In the genomic region with DNA sequence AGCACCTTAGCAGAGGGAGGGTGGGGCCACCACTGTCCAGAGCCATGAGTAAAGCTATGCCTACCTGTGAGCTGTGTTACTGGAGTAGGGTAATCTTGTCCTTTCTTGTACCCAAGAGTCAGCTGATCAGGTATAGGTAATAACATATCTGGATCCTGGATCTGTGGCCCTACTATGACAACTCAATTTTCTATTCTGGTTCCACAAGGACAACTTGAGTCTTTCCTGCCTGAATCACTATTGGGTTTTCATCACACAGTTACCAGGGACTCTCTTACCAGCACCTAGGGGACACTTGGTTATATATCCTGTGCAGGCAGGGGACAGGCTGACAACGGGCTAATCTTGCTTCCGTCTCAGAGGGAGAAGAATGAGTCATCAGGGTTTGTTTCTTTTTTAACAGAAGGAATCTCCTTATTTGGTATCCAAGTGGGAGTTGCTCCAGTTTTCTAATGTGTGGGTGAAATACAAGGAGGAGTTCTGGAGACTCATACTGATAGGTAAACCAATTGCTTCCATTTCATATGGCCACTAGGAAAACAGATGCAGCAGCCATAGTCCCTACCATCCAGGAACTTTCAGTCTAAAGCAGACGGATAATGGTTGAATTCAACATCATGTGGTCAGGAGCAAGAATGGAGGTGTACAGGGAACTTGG, we compare ENCODE assay signal across 8 cellular contexts. TPM values are rescaled to one million over a fixed set of nuclear protein-coding genes. Genes with fewer than 3 reads are reported as not detected.
A peak's percentile ranks its signal among the peaks of the same experiment; 100 is the strongest.
DNase-seq lines count a peak whose midpoint lies in the region; TF ChIP-seq lines count a peak whose summit lies in the region.

No MANE protein-coding gene starts in this region.

- H3K4me1 ChIP-seq in CD8-positive, alpha-beta memory T cell (ENCODE audit: insufficient read depth, low read length): peaks cover 69% of the 10 kb centered on the region

- CTCF ChIA-PET in CD8-positive, alpha-beta memory T cell (lab: Charles Lee): interaction anchor here (2.3 kb wide), 1 partner anchor 12 kb away, joined by 11 read pairs; no protein-coding TSS in a partner anchor

- POLR2A ChIA-PET in CD8-positive, alpha-beta memory T cell (lab: Charles Lee): interaction anchor here (0.6 kb wide), 1 partner anchor 11 kb away, joined by 3 read pairs; no protein-coding TSS in a partner anchor

- peak overlapping the region in 6 of 7 donors; percentile 9 to 72 (median 56) for H3K4me3 Mint-ChIP-seq in CD8-positive, alpha-beta memory T cell
- H3K4me3 Mint-ChIP-seq in chondrocyte (ENCODE audit: unreplicated experiment): no peak overlapping the region

- peak overlapping the region; percentile 49 for H3K27ac ChIP-seq in CD8-positive, alpha-beta memory T cell (ENCODE audit: low read depth, low read length)

- H3K4me3 ChIP-seq in CD8-positive, alpha-beta memory T cell (ENCODE audit: low read length): no peak overlapping the region
- no peak overlapping the region for H3K4me3 ChIP-seq in H7 (ENCODE audit: insufficient read depth, low read depth, low read length)

- peak overlapping the region; percentile 77 to 97 (median 89) for H3K27ac Mint-ChIP-seq in CD8-positive, alpha-beta memory T cell
- H3K27ac Mint-ChIP-seq in chondrocyte (ENCODE audit: unreplicated experiment): peak overlapping the region; percentile 24

- H3K36me3 Mint-ChIP-seq in CD8-positive, alpha-beta memory T cell: peaks cover 0 to 77% (median 18%) of the 10 kb centered on the region in 3 donors
- peaks cover 9% of the 10 kb centered on the region for H3K36me3 Mint-ChIP-seq in chondrocyte (ENCODE audit: low read depth)

- peak; percentile 21 for TF ChIP-seq CTCF in chondrocyte (IDR thresholded peaks at IDR 0.05)

- peaks cover 11% of the 10 kb centered on the region for H3K36me3 ChIP-seq in CD8-positive, alpha-beta memory T cell (ENCODE audit: insufficient read depth, low read length)
- H3K36me3 ChIP-seq in H7 (replicated peaks; ENCODE audit: control insufficient read depth, insufficient read depth, low read length): peaks cover 3% of the 10 kb centered on the region

- H3K9me3 Mint-ChIP-seq in CD8-positive, alpha-beta memory T cell: no peaks in the 10 kb centered on the region
- H3K9me3 Mint-ChIP-seq in chondrocyte (ENCODE audit: low read depth): no peaks in the 10 kb centered on the region

- H3K4me1 Mint-ChIP-seq in CD8-positive, alpha-beta memory T cell: peaks cover 85 to 99% (median 97%) of the 10 kb centered on the region in 3 donors
- H3K4me1 Mint-ChIP-seq in chondrocyte (ENCODE audit: low read depth): peaks cover 39% of the 10 kb centered on the region

- peak in 3 of 5 donors; percentile 11 to 59 (median 32) for DNase-seq in CD8-positive, alpha-beta memory T cell
- DNase-seq in HCEC 1CT (peak; percentile 75), RKO (ENCODE audit: low spot score) (peak; percentile 91), chondrocyte (ENCODE audit: low spot score) (no peak), middle frontal gyrus (ENCODE audit: extremely low spot score, low spot score) (peak; percentile 28), H7 (no peak), foreskin melanocyte (no peak), NCI-H1417 (lab: John Stamatoyannopoulos, UW) (no peak)

- H3K9me3 ChIP-seq in CD8-positive, alpha-beta memory T cell (ENCODE audit: low read length): no peaks in the 10 kb centered on the region

- H3K27me3 Mint-ChIP-seq in CD8-positive, alpha-beta memory T cell: no peaks in the 10 kb centered on the region
- H3K27me3 Mint-ChIP-seq in chondrocyte (ENCODE audit: low read depth): no peaks in the 10 kb centered on the region

- H3K27me3 ChIP-seq in CD8-positive, alpha-beta memory T cell (ENCODE audit: insufficient read depth, low read length, poor library complexity, severe bottlenecking): no peaks in the 10 kb centered on the region
- H3K27me3 ChIP-seq in H7 (ENCODE audit: control insufficient read depth, insufficient read depth, low read length): no peaks in the 10 kb centered on the region

RNA-seq across cellular contexts. Expression of gene ZNF267, which starts 6.8 kb away (rescaled TPM):
- 10 to 100 TPM; 89.0 to 89.7 TPM for total RNA-seq in CD8-positive, alpha-beta memory T cell
- polyA plus RNA-seq in CD8-positive, alpha-beta memory T cell: 15.5 TPM
- 5.0 to 7.6 TPM (median 5.6 TPM) in 3 replicates for total RNA-seq in chondrocyte
- 3.2 and 7.1 TPM in 2 replicates for total RNA-seq in H7 (2014; rRNA removed; shearing (Covaris generic))

Comparison
In these comparisons a context has a peak if more than half of its experiments do, and no peak if none do; other contexts are left out.
1. DNase-seq: peak in CD8-positive, alpha-beta memory T cell (3 of 5), HCEC 1CT (single experiment), RKO (single experiment) and middle frontal gyrus (single experiment); none in chondrocyte (single experiment), H7 (single experiment), foreskin melanocyte (single experiment) and NCI-H1417 (0 of 3).
2. RNA of gene ZNF267, which starts 6.8 kb away (total RNA-seq): 89.0 to 89.7 TPM in CD8-positive, alpha-beta memory T cell; 5.0 to 7.6 TPM in chondrocyte and 3.2 to 7.1 TPM in H7; every median in the first group is over 10 times any median in the second.